In the genomic region with DNA sequence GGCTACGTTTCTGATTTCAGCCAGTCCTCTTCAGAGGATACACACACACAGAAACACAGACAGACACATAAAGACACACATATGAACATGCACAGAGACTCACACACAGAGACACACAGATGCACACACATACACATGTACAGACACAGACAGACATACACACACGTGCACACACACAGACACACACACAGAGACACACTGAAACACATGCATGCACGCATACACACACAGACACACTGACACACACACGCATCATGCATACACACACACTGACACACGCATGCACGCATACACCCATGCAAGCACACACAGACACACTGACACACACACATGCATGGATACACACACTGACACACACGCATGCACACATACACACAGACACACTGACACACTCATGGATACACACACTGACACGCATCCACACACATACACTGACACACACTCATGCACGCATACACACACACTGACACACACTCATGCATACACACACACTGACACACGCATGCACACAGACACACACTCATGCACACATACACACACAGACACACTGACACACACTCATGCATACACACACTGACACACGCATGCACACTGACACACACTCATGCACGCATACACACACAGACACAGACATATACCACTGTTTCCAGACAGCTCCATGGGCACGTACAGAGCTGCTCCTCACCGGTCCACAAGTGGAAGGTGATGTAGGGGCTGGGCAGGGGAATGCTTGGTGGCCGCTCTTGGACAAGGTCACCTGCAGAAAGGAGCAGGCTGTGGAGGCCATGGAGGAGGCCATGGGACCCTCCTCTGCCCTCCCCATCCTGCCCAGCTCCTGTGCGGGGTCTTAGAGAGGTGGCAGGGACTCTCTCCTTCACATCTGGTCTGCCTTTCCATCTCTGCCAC, we compare ENCODE assay signal across 22 cellular contexts. TPM values are rescaled to one million over a fixed set of nuclear protein-coding genes. Genes with fewer than 3 reads are reported as not detected.
DNase-seq lines count a peak whose midpoint lies in the region; ATAC-seq and TF ChIP-seq lines count a peak whose summit lies in the region.
"Had no signal": no experiment of that assay in that cellular context is flagged by ENCODE, and none has a peak within 500 bp of the region (broad histone marks: within the 10 kb centered on the region; RNA-seq: fewer than 3 reads in every experiment).

No MANE protein-coding gene starts in this region.

- H3K27ac ChIP-seq in DND-41 (ENCODE audit: low read length) (peak overlapping the region; percentile 12; the same call in 1 of the 2 replicates), neuronal stem cell (replicated peaks; ENCODE audit: low read length) (no peak overlapping the region)
- H3K27ac ChIP-seq: A549; BLaER1 treated with 17β-estradiol and CSF1 and Interleukin-3, amounts not matched to agents 10 nM and 100 nM; RWPE1; SJCRH30 had no signal

- peaks cover 13% of the 10 kb centered on the region for H3K9me3 Mint-ChIP-seq in activated T-helper 2 cell treated with anti-CD3 and anti-CD28 coated beads, Interferon-gamma antibody, Interleukin-2, Interleukin-4, amounts not matched to agents 10 μg/mL and 5 μg/mL and 100 μg/mL, durations not matched to agents 14 hours and 24 hours and 36 hours

- peaks cover 4% of the 10 kb centered on the region for H3K9me3 ChIP-seq in DND-41 (ENCODE audit: insufficient read depth, low read length, severe bottlenecking)
- peaks cover 2 to 3% of the 10 kb centered on the region in 2 donors for H3K9me3 ChIP-seq in neuronal stem cell (replicated peaks in 1 of 2; ENCODE audit: control insufficient read depth in 2 of 2, insufficient read depth in 1 of 2, low read depth in 1 of 2, low read length in 2 of 2)
- H3K9me3 ChIP-seq: SJCRH30 had no signal

- H4K91ac ChIP-seq in neuronal stem cell (ENCODE audit: low read depth, low read length, poor library complexity): no peak overlapping the region

- peaks cover 51% of the 10 kb centered on the region for H3K36me3 ChIP-seq in DND-41 (ENCODE audit: insufficient read depth, low read length)
- H3K36me3 ChIP-seq in neuronal stem cell (replicated peaks in 1 of 2; ENCODE audit: control insufficient read depth in 2 of 2, insufficient read depth in 2 of 2, low read length in 2 of 2): no peaks in the 10 kb centered on the region
- H3K36me3 ChIP-seq: SJCRH30 had no signal

- peak overlapping the region; percentile 50 for H3K18ac ChIP-seq in neuronal stem cell (ENCODE audit: low read length)

- no peak for ATAC-seq in DND-41 (ENCODE audit: insufficient read depth, low read depth)
- no peak for ATAC-seq in GM19023 (IDR thresholded peaks at IDR 0.05; ENCODE audit: unreplicated experiment)
- ATAC-seq in GM18517 (IDR thresholded peaks at IDR 0.05; ENCODE audit: unreplicated experiment): no peak
- no peak for ATAC-seq in GM21390 (IDR thresholded peaks at IDR 0.05; ENCODE audit: unreplicated experiment)

- no peak overlapping the region for H3K4ac ChIP-seq in neuronal stem cell (ENCODE audit: low read length)

- peak overlapping the region; percentile 32 for H3K23ac ChIP-seq in neuronal stem cell (ENCODE audit: low read depth, low read length, poor library complexity)

- no peak for DNase-seq in DND-41
- peak; percentile 5 for DNase-seq in activated T-helper 2 cell treated with anti-CD3 and anti-CD28 coated beads, Interferon-gamma antibody, Interleukin-2, Interleukin-4, amounts not matched to agents 10 μg/mL and 5 μg/mL and 100 μg/mL, durations not matched to agents 14 hours and 24 hours and 36 hours (ENCODE audit: low spot score)
- no peak for DNase-seq in neuronal stem cell (ENCODE audit: low spot score)
- DNase-seq in NCI-H2171 (lab: John Stamatoyannopoulos, UW): no peak
- DNase-seq: CD8-positive, alpha-beta memory T cell; GF-D8; GOT3; NCI-H1105 treated with DMSO at 0.1 percent for 48 hours; NCI-H187; NCI-H446; NCI-H69; NK-92 treated with Interleukin-12 subunit alpha and Interleukin-12 subunit beta, amount 100 ng/mL, for 24 hours; SJCRH30 had no signal

- no peak overlapping the region for H2BK15ac ChIP-seq in neuronal stem cell (ENCODE audit: low read length)

- no peaks in the 10 kb centered on the region for H3K79me2 ChIP-seq in DND-41 (ENCODE audit: insufficient read depth, low read length)

- H3K79me1 ChIP-seq in neuronal stem cell (ENCODE audit: low read depth, low read length): no peaks in the 10 kb centered on the region

- no peak overlapping the region for H2BK5ac ChIP-seq in neuronal stem cell (ENCODE audit: low read length)

- H3K27ac Mint-ChIP-seq in activated T-helper 2 cell treated with anti-CD3 and anti-CD28 coated beads, Interferon-gamma antibody, Interleukin-2, Interleukin-4, amounts not matched to agents 10 μg/mL and 5 μg/mL and 100 μg/mL, durations not matched to agents 14 hours and 24 hours and 36 hours: no peak overlapping the region
- H3K27ac Mint-ChIP-seq: CD8-positive, alpha-beta memory T cell had no signal

- no peaks in the 10 kb centered on the region for H3K27me3 ChIP-seq in DND-41 (ENCODE audit: insufficient read depth, low read length, poor library complexity)
- no peaks in the 10 kb centered on the region for H3K27me3 ChIP-seq in neuronal stem cell (ENCODE audit: control insufficient read depth in 3 of 3, insufficient read depth in 3 of 3, low read depth in 1 of 3, low read length in 3 of 3)
- H3K27me3 ChIP-seq: BLaER1 treated with 17β-estradiol and CSF1 and Interleukin-3, amounts not matched to agents 10 nM and 100 nM; SJCRH30 had no signal

- no peak overlapping the region for H2BK120ac ChIP-seq in neuronal stem cell (ENCODE audit: low read depth, low read length)

- TF ChIP-seq POLR2A in GM18526 (IDR thresholded peaks at IDR 0.05; ENCODE audit: extremely low read depth, insufficient read length): peak; percentile 25

- H3K4me2 ChIP-seq in DND-41 (ENCODE audit: insufficient read depth, low read length) (no peak overlapping the region), neuronal stem cell (ENCODE audit: insufficient read depth, low read length, poor library complexity, severe bottlenecking) (no peak overlapping the region)
- H3K4me2 ChIP-seq: A549; BLaER1 treated with 17β-estradiol and CSF1 and Interleukin-3, amounts not matched to agents 10 nM and 100 nM had no signal

- intact Hi-C loops in activated T-helper 2 cell treated with anti-CD3 and anti-CD28 coated beads, Interferon-gamma antibody, Interleukin-2, Interleukin-4, amounts not matched to agents 10 μg/mL and 5 μg/mL and 100 μg/mL, durations not matched to agents 14 hours and 24 hours and 36 hours (cut with micrococcal nuclease): no loop called here

- no peak overlapping the region for H3K4me3 Mint-ChIP-seq in activated T-helper 2 cell treated with anti-CD3 and anti-CD28 coated beads, Interferon-gamma antibody, Interleukin-2, Interleukin-4, amounts not matched to agents 10 μg/mL and 5 μg/mL and 100 μg/mL, durations not matched to agents 14 hours and 24 hours and 36 hours (ENCODE audit: low read depth)
- H3K4me3 Mint-ChIP-seq: CD8-positive, alpha-beta memory T cell had no signal

- H2AFZ ChIP-seq in DND-41 (ENCODE audit: low read depth, low read length) (no peak overlapping the region), neuronal stem cell (ENCODE audit: low read length) (no peak overlapping the region)

- H3K9ac ChIP-seq in DND-41 (ENCODE audit: low read depth, low read length) (no peak overlapping the region), neuronal stem cell (ENCODE audit: low read depth, low read length, poor library complexity) (peak overlapping the region; percentile 56)
- H3K9ac ChIP-seq: BLaER1 treated with 17β-estradiol and CSF1 and Interleukin-3, amounts not matched to agents 10 nM and 100 nM had no signal

- no peaks in the 10 kb centered on the region for H4K20me1 ChIP-seq in DND-41 (ENCODE audit: insufficient read depth, low read length)

- H4K8ac ChIP-seq in neuronal stem cell (ENCODE audit: low read depth, low read length): no peak overlapping the region

- WGBS in neuronal stem cell (ENCODE audit: extremely low coverage in 2 of 2, insufficient read length in 2 of 2, insufficient replicate concordance in 1 of 2), 2 donors: no CpG with 5 or more reads among the region's 16 CpGs

- no peaks in the 10 kb centered on the region for H3K27me3 Mint-ChIP-seq in activated T-helper 2 cell treated with anti-CD3 and anti-CD28 coated beads, Interferon-gamma antibody, Interleukin-2, Interleukin-4, amounts not matched to agents 10 μg/mL and 5 μg/mL and 100 μg/mL, durations not matched to agents 14 hours and 24 hours and 36 hours (ENCODE audit: low read depth)
- H3K27me3 Mint-ChIP-seq: CD8-positive, alpha-beta memory T cell had no signal

- H3K4me1 ChIP-seq in DND-41 (ENCODE audit: insufficient read depth, low read length): peaks cover 7% of the 10 kb centered on the region
- H3K4me1 ChIP-seq in neuronal stem cell (ENCODE audit: control insufficient read depth in 2 of 2, insufficient read depth in 1 of 2, low read depth in 1 of 2, low read length in 2 of 2): peaks cover 0 to 2% of the 10 kb centered on the region in 2 donors
- H3K4me1 ChIP-seq: A549; BLaER1 treated with 17β-estradiol and CSF1 and Interleukin-3, amounts not matched to agents 10 nM and 100 nM; SJCRH30 had no signal

- H3K4me3 ChIP-seq in DND-41 (ENCODE audit: low read depth in 1 of 2, low read length in 2 of 2) (no peak overlapping the region), neuronal stem cell (ENCODE audit: low read length in 2 of 2) (peak overlapping the region in 1 of 2 donors; percentile 52)
- H3K4me3 ChIP-seq: A549; BLaER1 treated with 17β-estradiol and CSF1 and Interleukin-3, amounts not matched to agents 10 nM and 100 nM; SJCRH30 had no signal

- peaks cover 16% of the 10 kb centered on the region for H3K36me3 Mint-ChIP-seq in activated T-helper 2 cell treated with anti-CD3 and anti-CD28 coated beads, Interferon-gamma antibody, Interleukin-2, Interleukin-4, amounts not matched to agents 10 μg/mL and 5 μg/mL and 100 μg/mL, durations not matched to agents 14 hours and 24 hours and 36 hours (ENCODE audit: low read depth)

- TF ChIP-seq CTCF in DND-41 (IDR thresholded peaks at IDR 0.05; ENCODE audit: borderline replicate concordance, extremely low read depth, low read length, poor library complexity, severe bottlenecking): no peak

- H3K4me1 Mint-ChIP-seq in activated T-helper 2 cell treated with anti-CD3 and anti-CD28 coated beads, Interferon-gamma antibody, Interleukin-2, Interleukin-4, amounts not matched to agents 10 μg/mL and 5 μg/mL and 100 μg/mL, durations not matched to agents 14 hours and 24 hours and 36 hours (ENCODE audit: low read depth): no peaks in the 10 kb centered on the region
- H3K4me1 Mint-ChIP-seq: CD8-positive, alpha-beta memory T cell had no signal

- peak overlapping the region; percentile 95 for H3K14ac ChIP-seq in neuronal stem cell (ENCODE audit: low read length)

- H2BK12ac ChIP-seq in neuronal stem cell (ENCODE audit: low read length): no peak overlapping the region

- no peak overlapping the region for H2AK5ac ChIP-seq in neuronal stem cell (ENCODE audit: low read depth, low read length)

RNA-seq across cellular contexts. Expression of gene MFSD6L, which starts 30.1 kb away (rescaled TPM):
- 0.64 and 0.94 TPM in 2 replicates for total RNA-seq in activated T-helper 2 cell treated with anti-CD3 and anti-CD28 coated beads, Interferon-gamma antibody, Interleukin-2, Interleukin-4, amounts not matched to agents 10 μg/mL and 5 μg/mL and 100 μg/mL, durations not matched to agents 14 hours and 24 hours and 36 hours
- polyA plus RNA-seq in neuronal stem cell (2013, experiment 1 of 2): not detected
- not detected for polyA plus RNA-seq in neuronal stem cell (2013, experiment 2 of 2)
- total RNA-seq: CD8-positive, alpha-beta memory T cell; Daoy; HT-29; SJCRH30 had no signal
- polyA plus RNA-seq: A549; CD8-positive, alpha-beta memory T cell had no signal

RNA-seq across cellular contexts. Expression of gene PIK3R6, which starts 38.2 kb away (rescaled TPM):
- 9.8 and 10.1 TPM in 2 replicates for total RNA-seq in activated T-helper 2 cell treated with anti-CD3 and anti-CD28 coated beads, Interferon-gamma antibody, Interleukin-2, Interleukin-4, amounts not matched to agents 10 μg/mL and 5 μg/mL and 100 μg/mL, durations not matched to agents 14 hours and 24 hours and 36 hours
- not detected for polyA plus RNA-seq in neuronal stem cell (2013, experiment 1 of 2)
- polyA plus RNA-seq in neuronal stem cell (2013, experiment 2 of 2): not detected
- total RNA-seq: Daoy, HT-29, SJCRH30 had no signal
- polyA plus RNA-seq: A549 had no signal
